Comparison of ENCODE assay signal across 8 cellular contexts in the genomic region with DNA sequence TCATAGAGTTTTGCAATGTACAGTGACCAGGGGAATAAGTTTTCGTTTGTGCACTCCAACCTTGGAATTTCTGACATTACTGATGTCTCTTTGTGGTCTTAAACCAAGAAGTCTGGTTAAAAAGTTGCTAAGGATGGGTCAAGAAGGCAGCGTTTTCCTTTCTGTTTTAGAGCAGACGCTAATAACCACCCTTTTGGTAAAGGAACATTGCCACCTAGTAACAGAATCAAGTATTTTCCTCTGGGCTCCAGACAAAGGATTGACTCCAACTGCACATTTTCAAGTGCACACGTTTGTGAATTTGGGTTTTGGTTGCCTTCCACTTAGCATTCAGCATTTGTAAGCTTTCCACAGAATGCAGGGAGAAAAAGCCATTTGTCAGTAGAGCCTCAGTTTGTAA. TPM values are rescaled to one million over a fixed set of nuclear protein-coding genes. Genes with fewer than 3 reads are reported as not detected.
DNase-seq lines count a peak whose midpoint lies in the region; ATAC-seq, FAIRE-seq and TF ChIP-seq lines count a peak whose summit lies in the region.

No MANE protein-coding gene starts in this region.

- H3K4me3 ChIP-seq in AG09309 (ENCODE audit: control insufficient read depth, low read depth, low read length) (no peak overlapping the region), RWPE2 (ENCODE audit: severe bottlenecking) (no peak overlapping the region), hepatocyte (no peak overlapping the region)

- no peak for DNase-seq in AG09309 (ENCODE audit: low read depth)
- no peak for DNase-seq in RWPE2 (ENCODE audit: low spot score)
- DNase-seq in hepatocyte (ENCODE audit: low spot score), result peak; percentile 47
- DNase-seq in type B pancreatic cell (ENCODE audit: extremely low spot score, unreplicated experiment), result no peak
- DNase-seq in HTR-8/SVneo (ENCODE audit: insufficient read length, low spot score), result no peak

- H3K36me3 Mint-ChIP-seq in type B pancreatic cell, result no peaks in the 10 kb centered on the region

- H3K27ac ChIP-seq in RWPE2 (ENCODE audit: poor library complexity, severe bottlenecking) (no peak overlapping the region), hepatocyte (peak overlapping the region; percentile 27)

- H3K4me3 Mint-ChIP-seq in type B pancreatic cell, result no peak overlapping the region

- 16% methylated on average over 4 of the region's 4 CpGs for WGBS in hepatocyte (ENCODE audit: low lambda C conversion rate, missing lambda C conversion rate)

- H3K27me3 Mint-ChIP-seq in type B pancreatic cell, result no peaks in the 10 kb centered on the region

- H3K27me3 ChIP-seq in RWPE2 (ENCODE audit: insufficient read depth, poor library complexity, severe bottlenecking) (no peaks in the 10 kb centered on the region), hepatocyte (no peaks in the 10 kb centered on the region)

- H3K36me3 ChIP-seq in RWPE2 (ENCODE audit: low read depth), result no peaks in the 10 kb centered on the region
- no peaks in the 10 kb centered on the region for H3K36me3 ChIP-seq in hepatocyte (replicated peaks; ENCODE audit: insufficient read depth, low read depth)

- ATAC-seq in GM19324 (IDR thresholded peaks at IDR 0.05; ENCODE audit: low FRiP score, unreplicated experiment) (peak; percentile 45), RWPE2 (ENCODE audit: low read depth) (peak; percentile 40; the same call in 1 of the 3 replicates), HG03045 (IDR thresholded peaks at IDR 0.05; ENCODE audit: unreplicated experiment) (no peak), GM21723 (IDR thresholded peaks at IDR 0.05; ENCODE audit: unreplicated experiment) (no peak)

- no peak overlapping the region for H3K27ac Mint-ChIP-seq in type B pancreatic cell

- H3K4me1 ChIP-seq in RWPE2 (ENCODE audit: insufficient read depth, poor library complexity, severe bottlenecking) (no peaks in the 10 kb centered on the region), hepatocyte (ENCODE audit: insufficient read depth) (no peaks in the 10 kb centered on the region)

- H3K9me3 ChIP-seq in RWPE2 (ENCODE audit: severe bottlenecking) (no peaks in the 10 kb centered on the region), hepatocyte (ENCODE audit: low read depth) (no peaks in the 10 kb centered on the region)

- H3K79me2 ChIP-seq in hepatocyte, result no peaks in the 10 kb centered on the region

- peak overlapping the region; percentile 43 for H2AFZ ChIP-seq in hepatocyte

- peak overlapping the region; percentile 55 for H3K4me2 ChIP-seq in hepatocyte

- peak; percentile 37 for TF ChIP-seq CTCF in AG09309 (IDR thresholded peaks at IDR 0.05; ENCODE audit: control insufficient read depth, insufficient read depth, low read depth, low read length, missing control alignments)
- peak; percentile 45 for TF ChIP-seq CTCF in RWPE2 (IDR thresholded peaks at IDR 0.05; ENCODE audit: poor library complexity, severe bottlenecking)
- TF ChIP-seq CTCF in hepatocyte (IDR thresholded peaks at IDR 0.05; ENCODE audit: poor library complexity), result peak; percentile 64
- TF ChIP-seq CTCF in type B pancreatic cell (conservative IDR thresholded peaks at IDR 0.05), result peak; percentile 54

- H3K9me3 Mint-ChIP-seq in type B pancreatic cell, result no peaks in the 10 kb centered on the region

- FAIRE-seq in HTR-8/SVneo (lab: Jason Lieb, UNC), result no peak

- no peaks in the 10 kb centered on the region for H3K9me2 ChIP-seq in hepatocyte (replicated peaks; ENCODE audit: insufficient read depth)

- no peaks in the 10 kb centered on the region for H3K4me1 Mint-ChIP-seq in type B pancreatic cell (ENCODE audit: unreplicated experiment)

- no peaks in the 10 kb centered on the region for H4K20me1 ChIP-seq in hepatocyte (ENCODE audit: insufficient read depth, poor library complexity, severe bottlenecking)

RNA-seq across cellular contexts. Expression of a gene that starts 22.2 kb away (rescaled TPM):
- 14.7 and 17.2 TPM in 2 replicates for total RNA-seq in hepatocyte
- polyA plus RNA-seq in hepatocyte, result 8.1 and 8.2 TPM in 2 replicates
- 22.7 and 44.8 TPM in 2 replicates for total RNA-seq in type B pancreatic cell (ENCODE audit: low replicate concordance)

Comparison
In these comparisons a context has a peak if more than half of its experiments do, and no peak if none do; other contexts are left out.
1. ATAC-seq: peak in GM19324 (single experiment) and RWPE2 (single experiment); none in HG03045 (single experiment) and GM21723 (single experiment).
2. Peak in every context shown above with its lines, with median percentiles within 50 percentile points of each other: CTCF ChIP-seq.